In genomic region chr10:84360634-84361365, GRCh38 we compare ENCODE assay signal across 8 cellular contexts. TPM values are rescaled to one million over a fixed set of nuclear protein-coding genes. Genes with fewer than 3 reads are reported as not detected.
A peak's percentile ranks its signal among the peaks of the same experiment; 100 is the strongest.
DNase-seq lines count a peak whose midpoint lies in the region; TF ChIP-seq lines count a peak whose summit lies in the region.

No MANE protein-coding gene starts in this region.

- no peak overlapping the region for H3K4ac ChIP-seq in mesenchymal stem cell (ENCODE audit: low read depth in 1 of 2, low read length in 2 of 2)

- TF ChIP-seq CTCF in coronary artery (IDR thresholded peaks at IDR 0.05): no peak

- no peak overlapping the region for H3K18ac ChIP-seq in mesenchymal stem cell (ENCODE audit: low read depth in 1 of 2, low read length in 2 of 2)

- H3K27ac ChIP-seq in coronary artery: no peak overlapping the region
- H3K27ac ChIP-seq in mesenchymal stem cell (ENCODE audit: low read length, poor library complexity, severe bottlenecking): peak overlapping the region; percentile 77
- no peak overlapping the region for H3K27ac ChIP-seq in urinary bladder (ENCODE audit: low read depth)

- H3K9me3 ChIP-seq in mesenchymal stem cell (ENCODE audit: control insufficient read depth, low read length): no peaks in the 10 kb centered on the region

- H2AK5ac ChIP-seq in mesenchymal stem cell (ENCODE audit: low read length, severe bottlenecking): no peak overlapping the region

- no peak overlapping the region for H4K8ac ChIP-seq in mesenchymal stem cell (ENCODE audit: low read length)

- H2BK120ac ChIP-seq in mesenchymal stem cell (ENCODE audit: low read depth, low read length): no peak overlapping the region

- no peak overlapping the region for H4K91ac ChIP-seq in mesenchymal stem cell (ENCODE audit: low read length)

- 73% methylated on average over 5 of the region's 6 CpGs for WGBS in mesenchymal stem cell
- 44% methylated on average over 6 of the region's 6 CpGs for WGBS in urinary bladder

- H3K4me3 Mint-ChIP-seq in activated naive CD8-positive, alpha-beta T cell: peak overlapping the region; percentile 1
- no peak overlapping the region for H3K4me3 Mint-ChIP-seq in activated naive CD8-positive, alpha-beta T cell treated with anti-CD3 and anti-CD28 coated beads for 36 hours

- H3K27me3 Mint-ChIP-seq in activated naive CD8-positive, alpha-beta T cell: no peaks in the 10 kb centered on the region
- H3K27me3 Mint-ChIP-seq in activated naive CD8-positive, alpha-beta T cell treated with anti-CD3 and anti-CD28 coated beads for 36 hours: no peaks in the 10 kb centered on the region

- H3K36me3 ChIP-seq in mesenchymal stem cell (ENCODE audit: control insufficient read depth in 1 of 2, insufficient read depth in 2 of 2, low read depth in 1 of 2, low read length in 2 of 2) (no peaks in the 10 kb centered on the region), urinary bladder (ENCODE audit: insufficient read depth) (no peaks in the 10 kb centered on the region)

- H3K4me2 ChIP-seq in mesenchymal stem cell (ENCODE audit: low read length, poor library complexity, severe bottlenecking): peak overlapping the region; percentile 67

- H3K14ac ChIP-seq in mesenchymal stem cell (ENCODE audit: low read length in 2 of 2): no peak overlapping the region

- no peak for DNase-seq in activated naive CD8-positive, alpha-beta T cell treated with anti-CD3 and anti-CD28 coated beads for 36 hours
- no peak for DNase-seq in coronary artery (ENCODE audit: low spot score)
- peak; percentile 60 for DNase-seq in mesenchymal stem cell
- no peak for DNase-seq in stimulated activated CD4-positive, alpha-beta T cell treated with anti-CD3 and anti-CD28 coated beads, Interleukin-4, amount 100 ng/mL, for 1 hour
- no peak for DNase-seq in effector CD8-positive, alpha-beta T cell (lab: John Stamatoyannopoulos, UW)
- DNase-seq in activated CD4-positive, alpha-beta T cell treated with anti-CD3 and anti-CD28 coated beads, Interleukin-2, amount 50 U/mL, for 1 hour: no peak

- no peaks in the 10 kb centered on the region for H3K27me3 ChIP-seq in mesenchymal stem cell (ENCODE audit: control insufficient read depth in 1 of 2, insufficient read depth in 1 of 2, low read length in 2 of 2)

- peak overlapping the region; percentile 56 for H3K4me3 ChIP-seq in coronary artery
- H3K4me3 ChIP-seq in mesenchymal stem cell (ENCODE audit: insufficient read depth in 1 of 2, low read depth in 1 of 2, low read length in 2 of 2): peak overlapping the region in 1 of 2 experiments; percentile 69
- H3K4me3 ChIP-seq in urinary bladder (ENCODE audit: low read depth, low read length): peak overlapping the region; percentile 32

- H3K36me3 Mint-ChIP-seq in activated naive CD8-positive, alpha-beta T cell: peaks cover 2% of the 10 kb centered on the region
- H3K36me3 Mint-ChIP-seq in activated naive CD8-positive, alpha-beta T cell treated with anti-CD3 and anti-CD28 coated beads for 36 hours: peaks cover 11% of the 10 kb centered on the region

- H2BK15ac ChIP-seq in mesenchymal stem cell (ENCODE audit: low read depth, poor library complexity, severe bottlenecking): no peak overlapping the region

- H3K27ac Mint-ChIP-seq in activated naive CD8-positive, alpha-beta T cell: peak overlapping the region; percentile 77
- no peak overlapping the region for H3K27ac Mint-ChIP-seq in activated naive CD8-positive, alpha-beta T cell treated with anti-CD3 and anti-CD28 coated beads for 36 hours

- H2AFZ ChIP-seq in mesenchymal stem cell (ENCODE audit: low read depth, low read length): no peak overlapping the region

- H3K9ac ChIP-seq in mesenchymal stem cell (ENCODE audit: low read length): peak overlapping the region; percentile 57

- H3K4me1 ChIP-seq in mesenchymal stem cell (ENCODE audit: control insufficient read depth, insufficient read depth, low read depth, low read length) (peaks cover 2% of the 10 kb centered on the region), urinary bladder (ENCODE audit: insufficient read depth) (peaks cover 2% of the 10 kb centered on the region)

- no peak overlapping the region for H3K23ac ChIP-seq in mesenchymal stem cell (ENCODE audit: low read length in 2 of 2)

- H2BK12ac ChIP-seq in mesenchymal stem cell (ENCODE audit: low read length in 2 of 2): no peak overlapping the region

- H3K79me1 ChIP-seq in mesenchymal stem cell (replicated peaks; ENCODE audit: low read length, poor library complexity, severe bottlenecking): peaks cover 10% of the 10 kb centered on the region

- peaks cover 80% of the 10 kb centered on the region for H3K4me1 Mint-ChIP-seq in activated naive CD8-positive, alpha-beta T cell (ENCODE audit: low read depth)
- H3K4me1 Mint-ChIP-seq in activated naive CD8-positive, alpha-beta T cell treated with anti-CD3 and anti-CD28 coated beads for 36 hours: peaks cover 72% of the 10 kb centered on the region

- no peaks in the 10 kb centered on the region for H3K9me3 Mint-ChIP-seq in activated naive CD8-positive, alpha-beta T cell (ENCODE audit: low read depth)
- no peaks in the 10 kb centered on the region for H3K9me3 Mint-ChIP-seq in activated naive CD8-positive, alpha-beta T cell treated with anti-CD3 and anti-CD28 coated beads for 36 hours

- no peak overlapping the region for H2BK5ac ChIP-seq in mesenchymal stem cell (ENCODE audit: low read depth, low read length, poor library complexity, severe bottlenecking)

RNA-seq across cellular contexts. Expression of gene CCSER2, which starts 32.4 kb away (rescaled TPM):
- total RNA-seq in activated naive CD8-positive, alpha-beta T cell treated with anti-CD3 and anti-CD28 coated beads for 36 hours: 10 to 100 TPM; 42.4 to 43.8 TPM
- polyA plus RNA-seq in mesenchymal stem cell (2013, experiment 1 of 2): 58.4 TPM
- polyA plus RNA-seq in mesenchymal stem cell (2013, experiment 2 of 2): 56.6 TPM
- 75.4 TPM for total RNA-seq in urinary bladder
- polyA plus RNA-seq in urinary bladder: 22.1 TPM
